In genomic region chr1:70790232-70790923, GRCh38 we compare ENCODE assay signal across 28 cellular contexts.
DNase-seq lines count a peak whose midpoint lies in the region; ATAC-seq, FAIRE-seq and TF ChIP-seq lines count a peak whose summit lies in the region.
"Had no signal": no experiment of that assay in that cellular context is flagged by ENCODE, and none has a peak within 500 bp of the region (broad histone marks: within the 10 kb centered on the region; RNA-seq: fewer than 3 reads in every experiment).

No MANE protein-coding gene starts in this region.

- H2AK5ac ChIP-seq in trophoblast cell (ENCODE audit: low read length) = no peak overlapping the region

- H2BK12ac ChIP-seq in trophoblast cell (ENCODE audit: low read length) = no peak overlapping the region

- 38% methylated on average over 5 of the region's 5 CpGs for WGBS in K562 (ENCODE audit: insufficient coverage, low coverage, missing lambda C conversion rate)
- WGBS in trophoblast cell (ENCODE audit: extremely low coverage, insufficient coverage, insufficient read length) = no CpG with 5 or more reads among the region's 5 CpGs

- no peak for TF ChIP-seq RAD21 in K562 (CRISPR knock-in tag; conservative IDR thresholded peaks at IDR 0.05 in 1 of 2, IDR thresholded peaks at IDR 0.05 in 1 of 2)

- no peaks in the 10 kb centered on the region for H3K27me3 Mint-ChIP-seq in activated CD8-positive, alpha-beta T cell treated with anti-CD3 and anti-CD28 coated beads, Interleukin-2, amount 10 ng/mL, durations not matched to agents 7 days and 5 days (ENCODE audit: low read depth)
- no peaks in the 10 kb centered on the region for H3K27me3 Mint-ChIP-seq in activated CD8-positive, alpha-beta T cell treated with anti-CD3 and anti-CD28 coated beads for 36 hours
- no peaks in the 10 kb centered on the region for H3K27me3 Mint-ChIP-seq in stimulated activated memory B cell treated with anti-CD40 and anti-IgM and Interleukin-4, amounts not matched to agents 10 μg/mL and 1 μg/mL and 100 μg/mL, for 72 hours

- no peak overlapping the region for H3K18ac ChIP-seq in trophoblast cell (ENCODE audit: low read length)

- peak; percentile 85 for ATAC-seq in activated CD8-positive, alpha-beta T cell treated with anti-CD3 and anti-CD28 coated beads, Interleukin-2, amount 10 ng/mL, durations not matched to agents 7 days and 5 days
- ATAC-seq in activated CD8-positive, alpha-beta T cell treated with anti-CD3 and anti-CD28 coated beads for 36 hours = no peak
- ATAC-seq in K562 = 0 out of 3 replicates have a peak, but pooled peaks have one; percentile 39
- no peak for ATAC-seq in stimulated activated memory B cell treated with anti-CD40 and anti-IgM and Interleukin-4, amounts not matched to agents 10 μg/mL and 1 μg/mL and 100 μg/mL, for 72 hours

- H3K4me1 ChIP-seq in Loucy (ENCODE audit: insufficient read depth, low read length, poor library complexity, severe bottlenecking) (peaks cover 19% of the 10 kb centered on the region), K562 (replicated peaks in 1 of 2; ENCODE audit: control insufficient read depth in 2 of 2, insufficient read depth in 2 of 2, low read length in 2 of 2) (0 out of 5 replicates have a peak, but pooled peaks cover 0 to 2% of the 10 kb centered on the region in 2 experiments), trophoblast cell (ENCODE audit: control insufficient read depth in 1 of 2, insufficient read depth in 2 of 2, low read length in 2 of 2) (no peaks in the 10 kb centered on the region)

- no peak overlapping the region for H2BK120ac ChIP-seq in trophoblast cell (ENCODE audit: insufficient read depth, low read length, poor library complexity)

- no peak overlapping the region for H3K4ac ChIP-seq in trophoblast cell (ENCODE audit: low read depth, low read length)

- no peaks in the 10 kb centered on the region for H3K79me1 ChIP-seq in trophoblast cell (ENCODE audit: low read length)

- peak overlapping the region; percentile 43 for H3K4me2 ChIP-seq in Loucy (ENCODE audit: low read depth, low read length, poor library complexity, severe bottlenecking)
- no peak overlapping the region for H3K4me2 ChIP-seq in K562 (ENCODE audit: insufficient read depth, low read length)
- H3K4me2 ChIP-seq in trophoblast cell (ENCODE audit: low read length) = no peak overlapping the region
- H3K4me2 ChIP-seq: SK-N-SH had no signal

- in situ Hi-C loops in K562 (cut with MboI) = no loop called here

- CTCF ChIA-PET in activated CD8-positive, alpha-beta T cell treated with anti-CD3 and anti-CD28 coated beads, Interleukin-2, amount 10 ng/mL, durations not matched to agents 7 days and 5 days (lab: Charles Lee) = no interaction called here
- CTCF ChIA-PET in activated CD8-positive, alpha-beta T cell treated with anti-CD3 and anti-CD28 coated beads for 36 hours (lab: Charles Lee) = no interaction called here
- CTCF ChIA-PET in K562 (lab: Yijun Ruan, JAX; ENCODE audit: low intra/inter-chr PET ratio) = no interaction called here

- no peak overlapping the region for H4K8ac ChIP-seq in trophoblast cell (ENCODE audit: low read depth, low read length)

- H4K20me1 ChIP-seq in Loucy (ENCODE audit: insufficient read depth, low read length, poor library complexity, severe bottlenecking) (no peaks in the 10 kb centered on the region), K562 (replicated peaks; ENCODE audit: control insufficient read depth, insufficient read depth, low read length) (no peaks in the 10 kb centered on the region)

- H3K27ac Mint-ChIP-seq in activated CD8-positive, alpha-beta T cell treated with anti-CD3 and anti-CD28 coated beads, Interleukin-2, amount 10 ng/mL, durations not matched to agents 7 days and 5 days = no peak overlapping the region
- H3K27ac Mint-ChIP-seq in activated CD8-positive, alpha-beta T cell treated with anti-CD3 and anti-CD28 coated beads for 36 hours = no peak overlapping the region
- H3K27ac Mint-ChIP-seq in stimulated activated memory B cell treated with anti-CD40 and anti-IgM and Interleukin-4, amounts not matched to agents 10 μg/mL and 1 μg/mL and 100 μg/mL, for 72 hours = no peak overlapping the region
- H3K27ac Mint-ChIP-seq: CD8-positive, alpha-beta memory T cell had no signal

- peak overlapping the region; percentile 9 for H3K9ac ChIP-seq in Loucy (ENCODE audit: low read depth, low read length, poor library complexity, severe bottlenecking)
- no peak overlapping the region for H3K9ac ChIP-seq in K562 (ENCODE audit: insufficient read depth in 1 of 2, low read depth in 2 of 2, low read length in 2 of 2)
- H3K9ac ChIP-seq in trophoblast cell (ENCODE audit: low read length) = no peak overlapping the region
- H3K9ac ChIP-seq: SK-N-SH had no signal

- no peaks in the 10 kb centered on the region for H3K9me1 ChIP-seq in K562 (ENCODE audit: control insufficient read depth, insufficient read depth, low read length)

- H3K4me1 Mint-ChIP-seq in activated CD8-positive, alpha-beta T cell treated with anti-CD3 and anti-CD28 coated beads, Interleukin-2, amount 10 ng/mL, durations not matched to agents 7 days and 5 days (ENCODE audit: low read depth) = peaks cover 12% of the 10 kb centered on the region
- H3K4me1 Mint-ChIP-seq in activated CD8-positive, alpha-beta T cell treated with anti-CD3 and anti-CD28 coated beads for 36 hours (ENCODE audit: low read depth) = no peaks in the 10 kb centered on the region
- H3K4me1 Mint-ChIP-seq in stimulated activated memory B cell treated with anti-CD40 and anti-IgM and Interleukin-4, amounts not matched to agents 10 μg/mL and 1 μg/mL and 100 μg/mL, for 72 hours = no peaks in the 10 kb centered on the region
- H3K4me1 Mint-ChIP-seq: CD8-positive, alpha-beta memory T cell had no signal

- no peak for TF ChIP-seq EP300 in K562 (IDR thresholded peaks at IDR 0.05; ENCODE audit: low read length)

- no peak overlapping the region for H3K14ac ChIP-seq in trophoblast cell (ENCODE audit: low read length)

- peak; percentile 59 for DNase-seq in activated CD8-positive, alpha-beta T cell treated with anti-CD3 and anti-CD28 coated beads, Interleukin-2, amount 10 ng/mL, durations not matched to agents 7 days and 5 days
- no peak for DNase-seq in activated CD8-positive, alpha-beta T cell treated with anti-CD3 and anti-CD28 coated beads for 36 hours
- DNase-seq in K562 (ENCODE audit: extremely low read depth in 1 of 4, low spot score in 3 of 4) (no peak), trophoblast cell (peak; percentile 54 to 85), NCI-H446 (lab: John Stamatoyannopoulos, UW) (no peak)
- DNase-seq: 8988T; C1 segment of cervical spinal cord; Calu3; CD8-positive, alpha-beta memory T cell; DMS153; GDM1; GOT3; HCEC 1CT; KBM-7; MV-4-11; NCI-H1105 treated with DMSO at 0.1 percent for 48 hours; NCI-H1694 treated with DMSO at 0.1 percent for 48 hours; NCI-H2081 treated with DMSO at 0.1 percent for 48 hours; NCI-H2171 treated with DMSO at 0.1 percent for 48 hours; NCI-H446 treated with DMSO at 0.1 percent for 48 hours; NCI-H526 treated with DMSO at 0.1 percent for 48 hours; SHP77 treated with DMSO at 0.1 percent for 48 hours; SK-N-SH had no signal

- TF ChIP-seq CTCF in activated CD8-positive, alpha-beta T cell treated with anti-CD3 and anti-CD28 coated beads for 36 hours (IDR thresholded peaks at IDR 0.05) = no peak
- TF ChIP-seq CTCF in Loucy (conservative IDR thresholded peaks at IDR 0.05; ENCODE audit: low read length) (no peak), K562 (IDR thresholded peaks at IDR 0.05 in 2 of 3, conservative IDR thresholded peaks at IDR 0.05 in 1 of 3; ENCODE audit: insufficient read depth in 2 of 3, low read depth in 1 of 3, low read length in 3 of 3) (no peak)

- H4K12ac ChIP-seq in trophoblast cell (ENCODE audit: low read depth, low read length) = no peak overlapping the region

- no peak overlapping the region for H4K91ac ChIP-seq in trophoblast cell (ENCODE audit: low read depth, low read length)

- H3K79me2 ChIP-seq in Loucy (ENCODE audit: insufficient read depth, low read length) (no peaks in the 10 kb centered on the region), K562 (ENCODE audit: control insufficient read depth, insufficient read depth, low read length) (no peaks in the 10 kb centered on the region), trophoblast cell (ENCODE audit: control insufficient read depth, insufficient read depth, low read length, poor library complexity) (no peaks in the 10 kb centered on the region)

- H3K4me3 Mint-ChIP-seq in activated CD8-positive, alpha-beta T cell treated with anti-CD3 and anti-CD28 coated beads, Interleukin-2, amount 10 ng/mL, durations not matched to agents 7 days and 5 days = no peak overlapping the region
- H3K4me3 Mint-ChIP-seq in activated CD8-positive, alpha-beta T cell treated with anti-CD3 and anti-CD28 coated beads for 36 hours = no peak overlapping the region
- no peak overlapping the region for H3K4me3 Mint-ChIP-seq in stimulated activated memory B cell treated with anti-CD40 and anti-IgM and Interleukin-4, amounts not matched to agents 10 μg/mL and 1 μg/mL and 100 μg/mL, for 72 hours
- H3K4me3 Mint-ChIP-seq: CD8-positive, alpha-beta memory T cell had no signal

- POLR2A ChIA-PET in activated CD8-positive, alpha-beta T cell treated with anti-CD3 and anti-CD28 coated beads, Interleukin-2, amount 10 ng/mL, durations not matched to agents 7 days and 5 days (lab: Charles Lee) = no interaction called here
- POLR2A ChIA-PET in activated CD8-positive, alpha-beta T cell treated with anti-CD3 and anti-CD28 coated beads for 36 hours (lab: Charles Lee) = no interaction called here
- POLR2A ChIA-PET in K562 (lab: Yijun Ruan, JAX) = interaction anchor here (1.1 kb wide), 1 partner anchor 13 kb away, joined by 3 read pairs; no protein-coding TSS in a partner anchor

- peak overlapping the region; percentile 6 for H3K4me3 ChIP-seq in Loucy (ENCODE audit: low read length, poor library complexity, severe bottlenecking)
- no peak overlapping the region for H3K4me3 ChIP-seq in K562
- no peak overlapping the region for H3K4me3 ChIP-seq in trophoblast cell (ENCODE audit: low read depth, low read length)

- H3K27ac ChIP-seq in K562 (ENCODE audit: extremely low read depth, low read depth, low read length) (no peak overlapping the region), trophoblast cell (ENCODE audit: low read depth, low read length) (no peak overlapping the region)
- H3K27ac ChIP-seq: RWPE1 had no signal

- H2BK5ac ChIP-seq in trophoblast cell (ENCODE audit: low read depth, low read length, poor library complexity) = no peak overlapping the region

- intact Hi-C loops in activated CD8-positive, alpha-beta T cell treated with anti-CD3 and anti-CD28 coated beads for 36 hours (cut with micrococcal nuclease) = no loop called here
- intact Hi-C loops in K562 (cut with micrococcal nuclease) = no loop called here

- BruUV-seq in K562 (replicated peaks; lab: Mats Ljungman, UMichigan) = no TSS peak

- no peak for FAIRE-seq in K562 (lab: Jason Lieb, UNC)
- FAIRE-seq: GM18507, GM19239 had no signal

- no peaks in the 10 kb centered on the region for H3K36me3 Mint-ChIP-seq in activated CD8-positive, alpha-beta T cell treated with anti-CD3 and anti-CD28 coated beads, Interleukin-2, amount 10 ng/mL, durations not matched to agents 7 days and 5 days (ENCODE audit: low read depth)
- no peaks in the 10 kb centered on the region for H3K36me3 Mint-ChIP-seq in activated CD8-positive, alpha-beta T cell treated with anti-CD3 and anti-CD28 coated beads for 36 hours (ENCODE audit: low read depth)
- H3K36me3 Mint-ChIP-seq in stimulated activated memory B cell treated with anti-CD40 and anti-IgM and Interleukin-4, amounts not matched to agents 10 μg/mL and 1 μg/mL and 100 μg/mL, for 72 hours = no peaks in the 10 kb centered on the region
- H3K36me3 Mint-ChIP-seq: CD8-positive, alpha-beta memory T cell had no signal

- H3K9me3 Mint-ChIP-seq in activated CD8-positive, alpha-beta T cell treated with anti-CD3 and anti-CD28 coated beads, Interleukin-2, amount 10 ng/mL, durations not matched to agents 7 days and 5 days (ENCODE audit: insufficient read depth) = no peaks in the 10 kb centered on the region
- no peaks in the 10 kb centered on the region for H3K9me3 Mint-ChIP-seq in activated CD8-positive, alpha-beta T cell treated with anti-CD3 and anti-CD28 coated beads for 36 hours
- H3K9me3 Mint-ChIP-seq in stimulated activated memory B cell treated with anti-CD40 and anti-IgM and Interleukin-4, amounts not matched to agents 10 μg/mL and 1 μg/mL and 100 μg/mL, for 72 hours = no peaks in the 10 kb centered on the region

- peak overlapping the region; percentile 50 for H2AFZ ChIP-seq in Loucy (ENCODE audit: low read length)
- H2AFZ ChIP-seq in K562 (ENCODE audit: low read depth, low read length) = peak overlapping the region; percentile 35; the same call in 1 of the 2 replicates
- no peak overlapping the region for H2AFZ ChIP-seq in trophoblast cell (ENCODE audit: insufficient read depth, low read length, poor library complexity)

- H3F3A ChIP-seq in Loucy (ENCODE audit: low read depth) = peaks cover 10% of the 10 kb centered on the region; the same call in 1 of the 2 replicates

- H3K27me3 ChIP-seq in Loucy (ENCODE audit: insufficient read depth, low read length, poor library complexity, severe bottlenecking) (no peaks in the 10 kb centered on the region), K562 (ENCODE audit: control insufficient read depth in 2 of 2, insufficient read depth in 2 of 2, low read length in 2 of 2) (no peaks in the 10 kb centered on the region), trophoblast cell (ENCODE audit: insufficient read depth, low read length) (no peaks in the 10 kb centered on the region)

- TF ChIP-seq POLR2A in K562 (conservative IDR thresholded peaks at IDR 0.05) = no peak

- H3K23ac ChIP-seq in trophoblast cell (ENCODE audit: low read length) = no peak overlapping the region

- H3K9me2 ChIP-seq in Loucy (replicated peaks; ENCODE audit: low read depth, low read length) = no peaks in the 10 kb centered on the region
- H3K9me2 ChIP-seq: SK-N-SH had no signal

- H3K9me3 ChIP-seq in Loucy (ENCODE audit: insufficient read depth, low read depth, low read length) = no peaks in the 10 kb centered on the region; the same call in 1 of the 2 replicates
- H3K9me3 ChIP-seq in K562 (replicated peaks; ENCODE audit: control insufficient read depth, insufficient read depth, low read depth, low read length) = no peaks in the 10 kb centered on the region
- no peaks in the 10 kb centered on the region for H3K9me3 ChIP-seq in trophoblast cell (ENCODE audit: insufficient read depth, low read depth, low read length)
- H3K9me3 ChIP-seq: SK-N-SH had no signal

- H3K36me3 ChIP-seq in Loucy (ENCODE audit: insufficient read depth, low read length) (no peaks in the 10 kb centered on the region), K562 (ENCODE audit: control insufficient read depth, insufficient read depth, low read length) (no peaks in the 10 kb centered on the region), trophoblast cell (ENCODE audit: control insufficient read depth in 1 of 2, insufficient read depth in 2 of 2, low read length in 2 of 2) (no peaks in the 10 kb centered on the region)

Comparison
In these comparisons a context has a peak if more than half of its experiments do, and no peak if none do; other contexts are left out.
1. ATAC-seq: peak in activated CD8-positive, alpha-beta T cell treated with anti-CD3 and anti-CD28 coated beads, Interleukin-2, amount 10 ng/mL, durations not matched to agents 7 days and 5 days (single experiment) and K562 (single experiment); none in activated CD8-positive, alpha-beta T cell treated with anti-CD3 and anti-CD28 coated beads for 36 hours (single experiment) and stimulated activated memory B cell treated with anti-CD40 and anti-IgM and Interleukin-4, amounts not matched to agents 10 μg/mL and 1 μg/mL and 100 μg/mL, for 72 hours (single experiment).
2. DNase-seq: peak in activated CD8-positive, alpha-beta T cell treated with anti-CD3 and anti-CD28 coated beads, Interleukin-2, amount 10 ng/mL, durations not matched to agents 7 days and 5 days (single experiment) and trophoblast cell (2 of 2); none in activated CD8-positive, alpha-beta T cell treated with anti-CD3 and anti-CD28 coated beads for 36 hours (single experiment), K562 (0 of 4) and NCI-H446 (0 of 2).